Comparison of ENCODE assay signal across 11 cellular contexts in the genomic region with DNA sequence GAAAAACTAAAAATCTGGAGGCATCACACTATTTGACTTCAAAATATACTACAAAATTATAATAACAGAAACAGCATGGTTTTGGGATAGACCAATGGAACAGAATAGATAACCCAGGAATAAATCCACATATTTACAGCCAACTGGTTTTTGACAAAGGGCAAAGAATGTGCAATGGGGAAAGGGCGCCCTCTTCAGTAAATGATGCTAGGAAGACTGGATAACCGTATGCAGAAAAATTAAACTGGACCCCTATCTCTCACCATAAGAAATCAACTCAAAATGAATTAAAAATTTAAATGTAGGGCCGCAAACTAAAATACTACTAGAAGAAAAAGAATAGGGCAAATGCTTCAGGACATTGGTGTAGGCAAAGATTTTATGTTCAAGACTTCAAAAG.
DNase-seq lines count a peak whose midpoint lies in the region; ATAC-seq and TF ChIP-seq lines count a peak whose summit lies in the region.
"Had no signal": no experiment of that assay in that cellular context is flagged by ENCODE, and none has a peak within 500 bp of the region (broad histone marks: within the 10 kb centered on the region; RNA-seq: fewer than 3 reads in every experiment).

No MANE protein-coding gene starts in this region.

- no peaks in the 10 kb centered on the region for H3K9me3 ChIP-seq in Panc1 (ENCODE audit: control insufficient read depth, insufficient read depth, low read depth, low read length)
- H3K9me3 ChIP-seq: suprapubic skin had no signal

- CTCF ChIA-PET in Panc1 (lab: Charles Lee) = no interaction called here

- POLR2A ChIA-PET in Panc1 (lab: Charles Lee) = no interaction called here

- no peak for ATAC-seq in Panc1
- ATAC-seq in HG03175 (IDR thresholded peaks at IDR 0.05; ENCODE audit: unreplicated experiment) = no peak

- BruUV-seq in Panc1 (replicated peaks; lab: Mats Ljungman, UMichigan) = no TSS peak

- no peak overlapping the region for H3K27ac ChIP-seq in Panc1 (ENCODE audit: low read length)
- H3K27ac ChIP-seq: suprapubic skin had no signal

- H3K27me3 ChIP-seq in Panc1 (ENCODE audit: control insufficient read depth, insufficient read depth, low read length) = no peaks in the 10 kb centered on the region

- in situ Hi-C loops in Panc1 (cut with HindIII; ENCODE audit: low pct_unique_long_range_greater_than_20kb, low sequenced_read_pairs) = no loop called here

- H3K4me1 ChIP-seq in Panc1 (ENCODE audit: control insufficient read depth, insufficient read depth, low read length) = no peaks in the 10 kb centered on the region
- H3K4me1 ChIP-seq: suprapubic skin had no signal

- peak; percentile 42 for DNase-seq in NCI-H510A treated with DMSO at 0.1 percent for 48 hours (lab: John Stamatoyannopoulos, UW)
- no peak for DNase-seq in NCI-H510A (lab: John Stamatoyannopoulos, UW)
- DNase-seq in Panc1 (ENCODE audit: low read depth, low spot score) = no peak
- peak; percentile 7 for DNase-seq in myocyte (ENCODE audit: low read depth)
- DNase-seq in MV-4-11 (lab: John Stamatoyannopoulos, UW) = no peak
- no peak for DNase-seq in NCI-H1417 treated with DMSO at 0.1 percent for 48 hours (lab: John Stamatoyannopoulos, UW)
- DNase-seq: amniotic stem cell; effector CD8-positive, alpha-beta T cell had no signal

- intact Hi-C loops in Panc1 (cut with micrococcal nuclease; ENCODE audit: unreplicated experiment) = no loop called here

- TF ChIP-seq CTCF in LNCAP (IDR thresholded peaks at IDR 0.05) (peak; percentile 50), Panc1 (IDR thresholded peaks at IDR 0.05) (peak; percentile 15; the same call in 1 of the 2 replicates)

- no peaks in the 10 kb centered on the region for H3K36me3 ChIP-seq in Panc1 (ENCODE audit: control insufficient read depth, insufficient read depth, low read length)
- H3K36me3 ChIP-seq: suprapubic skin had no signal

- H3K4me3 ChIP-seq in Panc1 (ENCODE audit: low read depth in 2 of 2, low read length in 2 of 2) = no peak overlapping the region
- H3K4me3 ChIP-seq: suprapubic skin had no signal

Comparison
In these comparisons a context has a peak if more than half of its experiments do, and no peak if none do; other contexts are left out.
1. DNase-seq: peak in NCI-H510A treated with DMSO at 0.1 percent for 48 hours (single experiment) and myocyte (single experiment); none in NCI-H510A (single experiment), Panc1 (single experiment), MV-4-11 (single experiment) and NCI-H1417 treated with DMSO at 0.1 percent for 48 hours (single experiment).